ENCODE assay signal across 8 cellular contexts in genomic region chr20:63441777-63442493, GRCh38.
A peak's percentile ranks its signal among the peaks of the same experiment; 100 is the strongest.
DNase-seq lines count a peak whose midpoint lies in the region; ATAC-seq lines count a peak whose summit lies in the region.

No MANE protein-coding gene starts in this region.

- peak; percentile 48 for DNase-seq in COLO668 (lab: John Stamatoyannopoulos, UW; ENCODE audit: unreplicated experiment)
- peak; percentile 71 for DNase-seq in HK-2 (ENCODE audit: unreplicated experiment)
- peak; percentile 35 for DNase-seq in T follicular helper cell (ENCODE audit: low read depth)
- DNase-seq in activated naive CD8-positive, alpha-beta T cell treated with anti-CD3 and anti-CD28 coated beads, Interleukin-2, amount 50 U/mL, for 16 hours (ENCODE audit: low read depth, low spot score): peak; percentile 39
- DNase-seq in islet precursor cell: peak; percentile 86
- peak; percentile 24 for DNase-seq in stimulated activated CD8-positive, alpha-beta memory T cell treated with anti-CD3 and anti-CD28 coated beads, Interleukin-15, amount 100 ng/mL, for 24 hours (ENCODE audit: low read depth)
- no peak for DNase-seq in kidney glomerular epithelial cell (lab: John Stamatoyannopoulos, UW)

- ATAC-seq in GM21737 (IDR thresholded peaks at IDR 0.05; ENCODE audit: unreplicated experiment): no peak
